8 cellular contexts compared by ENCODE assay signal in genomic region chr18:50507120-50507590, GRCh38. TPM values are rescaled to one million over a fixed set of nuclear protein-coding genes. Genes with fewer than 3 reads are reported as not detected.
DNase-seq lines count a peak whose midpoint lies in the region; ATAC-seq and TF ChIP-seq lines count a peak whose summit lies in the region.

No MANE protein-coding gene starts in this region.

- no peak overlapping the region for H3K4me3 Mint-ChIP-seq in stimulated activated effector memory CD8-positive, alpha-beta T cell treated with anti-CD3 and anti-CD28 coated beads, Interleukin-12 subunit alpha, Interleukin-12 subunit beta, amount 100 ng/mL, for 72 hours

- H3K79me2 ChIP-seq in PC-3 (ENCODE audit: low read length) (no peaks in the 10 kb centered on the region), trophoblast cell (ENCODE audit: control insufficient read depth, insufficient read depth, low read length, poor library complexity) (no peaks in the 10 kb centered on the region)

- H3K18ac ChIP-seq in trophoblast cell (ENCODE audit: low read length): no peak overlapping the region

- H3K79me1 ChIP-seq in trophoblast cell (ENCODE audit: low read length): no peaks in the 10 kb centered on the region

- CTCF ChIA-PET in HEK293 (lab: Yijun Ruan, JAX) (interaction anchor here (0.7 to 2.0 kb wide), 5 partner anchors 11 to 430 kb away, joined by 3 to 10 read pairs (median 3); no protein-coding TSS in a partner anchor), PC-3 (lab: Charles Lee) (no interaction called here)

- no CpG with 5 or more reads among the region's 4 CpGs for WGBS in trophoblast cell (ENCODE audit: extremely low coverage, insufficient coverage, insufficient read length)

- no peak overlapping the region for H3K27ac Mint-ChIP-seq in stimulated activated effector memory CD8-positive, alpha-beta T cell treated with anti-CD3 and anti-CD28 coated beads, Interleukin-12 subunit alpha, Interleukin-12 subunit beta, amount 100 ng/mL, for 72 hours

- H3K9ac ChIP-seq in PC-3 (ENCODE audit: low read length) (no peak overlapping the region), trophoblast cell (ENCODE audit: low read length) (no peak overlapping the region)

- peak; percentile 49; the same call in 1 of the 2 replicates for ATAC-seq in PC-3
- ATAC-seq in stimulated activated effector memory CD8-positive, alpha-beta T cell treated with anti-CD3 and anti-CD28 coated beads, Interleukin-12 subunit alpha, Interleukin-12 subunit beta, amount 100 ng/mL, for 72 hours: no peak

- H2BK120ac ChIP-seq in trophoblast cell (ENCODE audit: insufficient read depth, low read length, poor library complexity): no peak overlapping the region

- TF ChIP-seq CTCF in HEK293 (tag by site-specific recombination; IDR thresholded peaks at IDR 0.05): peak; percentile 95
- peak; percentile 50 for TF ChIP-seq CTCF in PC-3 (conservative IDR thresholded peaks at IDR 0.05; ENCODE audit: low read depth, low read length)
- peak in 1 of 3 experiments; percentile 23 for TF ChIP-seq CTCF in vagina (IDR thresholded peaks at IDR 0.05)

- intact Hi-C loops in PC-3 (cut with micrococcal nuclease): no loop called here
- intact Hi-C loops in vagina (cut with DNase I): no loop called here

- H2AFZ ChIP-seq in PC-3 (ENCODE audit: low read length) (no peak overlapping the region), trophoblast cell (ENCODE audit: insufficient read depth, low read length, poor library complexity) (no peak overlapping the region)

- no peak overlapping the region for H2BK5ac ChIP-seq in trophoblast cell (ENCODE audit: low read depth, low read length, poor library complexity)

- peak overlapping the region; percentile 35 for H2BK12ac ChIP-seq in trophoblast cell (ENCODE audit: low read length)

- H3K23ac ChIP-seq in trophoblast cell (ENCODE audit: low read length): no peak overlapping the region

- no peak overlapping the region for H3K14ac ChIP-seq in trophoblast cell (ENCODE audit: low read length)

- in situ Hi-C loops in ACHN (cut with HindIII; ENCODE audit: low pct_ligation_motif_present, low pct_unique_long_range_greater_than_20kb, low sequenced_read_pairs): no loop called here

- H3K9me3 ChIP-seq in HEK293 (ENCODE audit: control insufficient read depth, insufficient read depth, low read depth, low read length) (no peaks in the 10 kb centered on the region), PC-3 (ENCODE audit: low read length) (no peaks in the 10 kb centered on the region), trophoblast cell (ENCODE audit: insufficient read depth, low read depth, low read length) (peaks cover 2% of the 10 kb centered on the region), vagina (no peaks in the 10 kb centered on the region)

- no peak overlapping the region for H3K4ac ChIP-seq in trophoblast cell (ENCODE audit: low read depth, low read length)

- H4K91ac ChIP-seq in trophoblast cell (ENCODE audit: low read depth, low read length): no peak overlapping the region

- H3K4me1 ChIP-seq in HEK293 (ENCODE audit: control insufficient read depth, insufficient read depth, low read length) (no peaks in the 10 kb centered on the region), PC-3 (ENCODE audit: insufficient read depth, low read length) (no peaks in the 10 kb centered on the region), trophoblast cell (ENCODE audit: control insufficient read depth in 1 of 2, insufficient read depth in 2 of 2, low read length in 2 of 2) (no peaks in the 10 kb centered on the region), vagina (no peaks in the 10 kb centered on the region)

- BruUV-seq in PC-3 (replicated peaks; lab: Mats Ljungman, UMichigan): no TSS peak

- H4K12ac ChIP-seq in trophoblast cell (ENCODE audit: low read depth, low read length): no peak overlapping the region

- no peaks in the 10 kb centered on the region for H3K9me2 ChIP-seq in PC-3 (replicated peaks; ENCODE audit: low read length)

- H3K36me3 ChIP-seq in HEK293 (ENCODE audit: control insufficient read depth in 2 of 2, insufficient read depth in 1 of 2, low read length in 2 of 2): no peaks in the 10 kb centered on the region
- no peaks in the 10 kb centered on the region for H3K36me3 ChIP-seq in PC-3 (ENCODE audit: low read depth, low read length)
- H3K36me3 ChIP-seq in trophoblast cell (ENCODE audit: control insufficient read depth in 1 of 2, insufficient read depth in 2 of 2, low read length in 2 of 2): no peaks in the 10 kb centered on the region
- no peaks in the 10 kb centered on the region for H3K36me3 ChIP-seq in vagina

- H3K4me2 ChIP-seq in PC-3 (ENCODE audit: low read length) (no peak overlapping the region), trophoblast cell (ENCODE audit: low read length) (no peak overlapping the region)

- no peak overlapping the region for H3K4me3 ChIP-seq in HEK293 (ENCODE audit: low read depth, low read length)
- no peak overlapping the region for H3K4me3 ChIP-seq in PC-3 (ENCODE audit: low read length)
- H3K4me3 ChIP-seq in trophoblast cell (ENCODE audit: low read depth, low read length): no peak overlapping the region
- H3K4me3 ChIP-seq in vagina: no peak overlapping the region

- H2AK5ac ChIP-seq in trophoblast cell (ENCODE audit: low read length): no peak overlapping the region

- H3K27me3 ChIP-seq in PC-3 (ENCODE audit: low read length) (peaks cover 10% of the 10 kb centered on the region; the same call in 1 of the 2 replicates), trophoblast cell (ENCODE audit: insufficient read depth, low read length) (no peaks in the 10 kb centered on the region), vagina (no peaks in the 10 kb centered on the region)

- DNase-seq in ACHN (peak; percentile 14), PC-3 (peak; percentile 29), fibroblast of the conjunctiva (ENCODE audit: low read depth) (peak; percentile 8), trophoblast cell (peak; percentile 26 to 46), NCI-H524 treated with DMSO at 0.1 percent for 48 hours (lab: John Stamatoyannopoulos, UW) (no peak), vagina (ENCODE audit: extremely low spot score in 2 of 2) (no peak)
- DNase-seq in stimulated activated effector memory CD8-positive, alpha-beta T cell treated with anti-CD3 and anti-CD28 coated beads, Interleukin-12 subunit alpha, Interleukin-12 subunit beta, amount 100 ng/mL, for 72 hours (ENCODE audit: low spot score in 2 of 2): no peak

- H4K20me1 ChIP-seq in PC-3 (ENCODE audit: low read length): no peaks in the 10 kb centered on the region

- H4K8ac ChIP-seq in trophoblast cell (ENCODE audit: low read depth, low read length): no peak overlapping the region

- no peaks in the 10 kb centered on the region for H3K4me1 Mint-ChIP-seq in stimulated activated effector memory CD8-positive, alpha-beta T cell treated with anti-CD3 and anti-CD28 coated beads, Interleukin-12 subunit alpha, Interleukin-12 subunit beta, amount 100 ng/mL, for 72 hours

- no peak for TF ChIP-seq POLR2A in vagina (IDR thresholded peaks at IDR 0.05)

- H3K27ac ChIP-seq in HEK293 (ENCODE audit: extremely low read depth, low read depth, low read length) (no peak overlapping the region), PC-3 (ENCODE audit: low read length) (no peak overlapping the region), trophoblast cell (ENCODE audit: low read depth, low read length) (no peak overlapping the region), vagina (no peak overlapping the region)

- no peaks in the 10 kb centered on the region for H3F3A ChIP-seq in PC-3 (ENCODE audit: low read length, unreplicated experiment)

- POLR2A ChIA-PET in HEK293 (lab: Yijun Ruan, JAX): no interaction called here
- POLR2A ChIA-PET in PC-3 (lab: Charles Lee; ENCODE audit: unreplicated experiment): no interaction called here

- H3K36me3 Mint-ChIP-seq in stimulated activated effector memory CD8-positive, alpha-beta T cell treated with anti-CD3 and anti-CD28 coated beads, Interleukin-12 subunit alpha, Interleukin-12 subunit beta, amount 100 ng/mL, for 72 hours: no peaks in the 10 kb centered on the region

- H3K9me3 Mint-ChIP-seq in stimulated activated effector memory CD8-positive, alpha-beta T cell treated with anti-CD3 and anti-CD28 coated beads, Interleukin-12 subunit alpha, Interleukin-12 subunit beta, amount 100 ng/mL, for 72 hours: no peaks in the 10 kb centered on the region

TF ChIP-seq in HEK293, 187 proteins besides CTCF, POLR2A, EP300 and RAD21 (continues in another document):
- TF ChIP-seq ZNF394 (tag by site-specific recombination; IDR thresholded peaks at IDR 0.05; ENCODE audit: borderline replicate concordance) (peak; percentile 33; the same call in 1 of the 2 replicates), ZBTB8A (tag by site-specific recombination; IDR thresholded peaks at IDR 0.05) (peak; percentile 13; the same call in 1 of the 2 replicates), ZNF747 (tag by site-specific recombination; IDR thresholded peaks at IDR 0.05) (no peak), GLIS1 (tag by site-specific recombination; IDR thresholded peaks at IDR 0.05) (0 out of 2 replicates have a peak, but pooled peaks have one; percentile 22), ZBTB20 (tag by site-specific recombination; IDR thresholded peaks at IDR 0.05) (peak; percentile 87), ZSCAN30 (tag by site-specific recombination; IDR thresholded peaks at IDR 0.05) (peak; percentile 69), ZNF707 (tag by site-specific recombination; IDR thresholded peaks at IDR 0.05) (no peak)
- TF ChIP-seq, protein P1, sequence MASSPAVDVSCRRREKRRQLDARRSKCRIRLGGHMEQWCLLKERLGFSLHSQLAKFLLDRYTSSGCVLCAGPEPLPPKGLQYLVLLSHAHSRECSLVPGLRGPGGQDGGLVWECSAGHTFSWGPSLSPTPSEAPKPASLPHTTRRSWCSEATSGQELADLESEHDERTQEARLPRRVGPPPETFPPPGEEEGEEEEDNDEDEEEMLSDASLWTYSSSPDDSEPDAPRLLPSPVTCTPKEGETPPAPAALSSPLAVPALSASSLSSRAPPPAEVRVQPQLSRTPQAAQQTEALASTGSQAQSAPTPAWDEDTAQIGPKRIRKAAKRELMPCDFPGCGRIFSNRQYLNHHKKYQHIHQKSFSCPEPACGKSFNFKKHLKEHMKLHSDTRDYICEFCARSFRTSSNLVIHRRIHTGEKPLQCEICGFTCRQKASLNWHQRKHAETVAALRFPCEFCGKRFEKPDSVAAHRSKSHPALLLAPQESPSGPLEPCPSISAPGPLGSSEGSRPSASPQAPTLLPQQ (tag by site-specific recombination; IDR thresholded peaks at IDR 0.05): peak; percentile 59

RNA-seq across cellular contexts. Expression of gene MAPK4, which starts 52.7 kb away (rescaled TPM):
- total RNA-seq in PC-3 (2014; rRNA removed) (not detected in 2 replicates), vagina (2.2 TPM)
- polyA plus RNA-seq in trophoblast cell (2013): 3.1 and 3.3 TPM in 2 replicates

Comparison
In these comparisons a context has a peak if more than half of its experiments do, and no peak if none do; other contexts are left out.
1. DNase-seq: peak in ACHN (single experiment), PC-3 (single experiment), fibroblast of the conjunctiva (single experiment) and trophoblast cell (2 of 2); none in stimulated activated effector memory CD8-positive, alpha-beta T cell treated with anti-CD3 and anti-CD28 coated beads, Interleukin-12 subunit alpha, Interleukin-12 subunit beta, amount 100 ng/mL, for 72 hours (0 of 2), NCI-H524 treated with DMSO at 0.1 percent for 48 hours (single experiment) and vagina (0 of 2).